Comparison of ENCODE assay signal across 31 cellular contexts in the genomic region with DNA sequence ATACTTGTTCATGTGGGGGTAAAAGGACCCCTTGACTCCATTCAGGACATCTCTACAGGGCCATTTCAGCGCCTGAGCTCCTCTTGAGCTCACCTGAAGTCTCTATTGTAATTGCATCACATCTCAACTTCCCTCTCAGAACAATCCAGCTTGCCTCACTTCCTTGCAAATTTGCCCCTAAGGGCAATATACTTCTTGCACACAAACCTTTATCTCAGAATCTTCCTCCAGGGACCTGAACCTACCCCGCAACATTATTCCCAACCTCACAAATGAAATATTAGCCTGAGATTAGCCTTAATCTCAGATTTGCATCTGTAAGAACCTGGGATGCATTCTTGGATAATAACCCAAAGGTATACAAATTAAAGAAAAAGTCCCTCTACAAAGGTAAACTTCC.
"Had no signal": no experiment of that assay in that cellular context is flagged by ENCODE, and none has a peak within 500 bp of the region (broad histone marks: within the 10 kb centered on the region; RNA-seq: fewer than 3 reads in every experiment).

No MANE protein-coding gene starts in this region.

- H3K4me3 Mint-ChIP-seq: activated CD4-positive, alpha-beta T cell treated with anti-CD3 and anti-CD28 coated beads, Interleukin-2, amount 10 ng/mL, durations not matched to agents 24 days and 14 days; activated CD8-positive, alpha-beta T cell treated with anti-CD3 and anti-CD28 coated beads for 36 hours; activated naive CD8-positive, alpha-beta T cell treated with anti-CD3 and anti-CD28 coated beads for 36 hours; activated T-cell treated with anti-CD3 and anti-CD28 coated beads, Interleukin-2, amount 50 U/mL, for 72 hours; activated T-helper 17 cell treated with anti-CD3 and anti-CD28 coated beads, Interleukin-2, amount 50 U/mL, for 72 hours; central memory CD8-positive, alpha-beta T cell had no signal

- H3K27ac Mint-ChIP-seq: activated CD4-positive, alpha-beta T cell treated with anti-CD3 and anti-CD28 coated beads, Interleukin-2, amount 10 ng/mL, durations not matched to agents 24 days and 14 days; activated CD8-positive, alpha-beta T cell treated with anti-CD3 and anti-CD28 coated beads for 36 hours; activated naive CD8-positive, alpha-beta T cell treated with anti-CD3 and anti-CD28 coated beads for 36 hours; activated T-cell treated with anti-CD3 and anti-CD28 coated beads, Interleukin-2, amount 50 U/mL, for 72 hours; activated T-helper 17 cell treated with anti-CD3 and anti-CD28 coated beads, Interleukin-2, amount 50 U/mL, for 72 hours had no signal

- H3K27me3 Mint-ChIP-seq: activated CD4-positive, alpha-beta T cell treated with anti-CD3 and anti-CD28 coated beads, Interleukin-2, amount 10 ng/mL, durations not matched to agents 24 days and 14 days had no signal

- ATAC-seq: activated CD8-positive, alpha-beta T cell treated with anti-CD3 and anti-CD28 coated beads for 36 hours; activated T-cell treated with anti-CD3 and anti-CD28 coated beads, Interleukin-2, amount 50 U/mL, for 72 hours; activated T-helper 17 cell treated with anti-CD3 and anti-CD28 coated beads, Interleukin-2, amount 50 U/mL, for 72 hours; PC-3 had no signal

- H3K9me3 Mint-ChIP-seq: activated CD4-positive, alpha-beta T cell treated with anti-CD3 and anti-CD28 coated beads, Interleukin-2, amount 10 ng/mL, durations not matched to agents 24 days and 14 days; activated CD8-positive, alpha-beta T cell treated with anti-CD3 and anti-CD28 coated beads for 36 hours; activated naive CD8-positive, alpha-beta T cell treated with anti-CD3 and anti-CD28 coated beads for 36 hours; activated T-helper 17 cell treated with anti-CD3 and anti-CD28 coated beads, Interleukin-2, amount 50 U/mL, for 72 hours had no signal

- H3K36me3 ChIP-seq: brain microvascular endothelial cell, cardiac muscle cell, SJSA1, WERI-Rb-1 had no signal

- H3K27ac ChIP-seq: brain microvascular endothelial cell, cardiac muscle cell, KMS-11, RWPE1, SJSA1, WERI-Rb-1 had no signal

- H3K36me3 Mint-ChIP-seq: activated naive CD8-positive, alpha-beta T cell treated with anti-CD3 and anti-CD28 coated beads for 36 hours had no signal

- DNase-seq: activated CD4-positive, alpha-beta T cell treated with anti-CD3 and anti-CD28 coated beads, Interleukin-2, amount 10 ng/mL, durations not matched to agents 24 days and 14 days; activated CD4-positive, alpha-beta T cell treated with anti-CD3 and anti-CD28 coated beads, Interleukin-2, amount 50 U/mL, for 4 hours; activated CD4-positive, CD25-positive, alpha-beta regulatory T cell; activated CD8-positive, alpha-beta T cell treated with anti-CD3 and anti-CD28 coated beads for 36 hours; activated effector memory CD4-positive, alpha-beta T cell treated with anti-CD3 and anti-CD28 coated beads, Interleukin-2, amount 50 U/mL, for 16 hours; activated naive CD4-positive, alpha-beta T cell; activated naive CD4-positive, alpha-beta T cell treated with anti-CD3 and anti-CD28 coated beads, Interleukin-2, amount 50 U/mL, for 16 hours; activated naive CD8-positive, alpha-beta T cell treated with anti-CD3 and anti-CD28 coated beads for 36 hours; activated T-cell treated with anti-CD3 and anti-CD28 coated beads, Interleukin-2, amount 50 U/mL, for 1 hour; activated T-cell treated with anti-CD3 and anti-CD28 coated beads, Interleukin-2, amount 50 U/mL, for 72 hours; amniotic stem cell; aorta; brain microvascular endothelial cell; MM.1S; MV-4-11; NCI-H1092; NCI-H1436 treated with DMSO at 0.1 percent for 48 hours; NCI-H1694 treated with DMSO at 0.1 percent for 48 hours; NCI-H2029; NCI-H345; NCI-H524 treated with DMSO at 0.1 percent for 48 hours; Right ventricle myocardium superior; T1000; WERI-Rb-1 had no signal

- H3K9ac ChIP-seq: KMS-11 had no signal

- H3K9me3 ChIP-seq: SJSA1 had no signal

- H3K4me2 ChIP-seq: KMS-11 had no signal

- H3K4me3 ChIP-seq: cardiac muscle cell, SJSA1 had no signal

- H3K4me1 Mint-ChIP-seq: activated CD4-positive, alpha-beta T cell treated with anti-CD3 and anti-CD28 coated beads, Interleukin-2, amount 10 ng/mL, durations not matched to agents 24 days and 14 days; activated naive CD8-positive, alpha-beta T cell treated with anti-CD3 and anti-CD28 coated beads for 36 hours; activated T-helper 17 cell treated with anti-CD3 and anti-CD28 coated beads, Interleukin-2, amount 50 U/mL, for 72 hours; central memory CD8-positive, alpha-beta T cell had no signal

- H3K27me3 ChIP-seq: brain microvascular endothelial cell, cardiac muscle cell, SJSA1 had no signal
